ENCODE assay signal across 9 cellular contexts in genomic region chr10:62618576-62619408, GRCh38.
DNase-seq lines count a peak whose midpoint lies in the region; ATAC-seq, FAIRE-seq and TF ChIP-seq lines count a peak whose summit lies in the region.
"Had no signal": no experiment of that assay in that cellular context is flagged by ENCODE, and none has a peak within 500 bp of the region (broad histone marks: within the 10 kb centered on the region; RNA-seq: fewer than 3 reads in every experiment).

No MANE protein-coding gene starts in this region.

- H3K4me1 ChIP-seq in GM12878 (ENCODE audit: control insufficient read depth, insufficient read depth, low read length) = peaks cover 30% of the 10 kb centered on the region

- BruUV-seq in GM12878 (replicated peaks; lab: Mats Ljungman, UMichigan) = no TSS peak

- in situ Hi-C loops in GM12878 (cut with MboI) = no loop called here

- 48% methylated on average over 7 of the region's 7 CpGs for WGBS in GM12878 (ENCODE audit: insufficient coverage, insufficient replicate concordance, low lambda C conversion rate, missing lambda C conversion rate)

- H3K27me3 ChIP-seq in GM12878 (replicated peaks in 1 of 2; ENCODE audit: control insufficient read depth in 2 of 2, insufficient read depth in 2 of 2, low read length in 1 of 2) = no peaks in the 10 kb centered on the region

- TF ChIP-seq RAD21 in GM12878 (IDR thresholded peaks at IDR 0.05; ENCODE audit: insufficient read depth, low read depth, low read length) = no peak

- TF ChIP-seq CTCF in GM12878 (IDR thresholded peaks at IDR 0.05 in 2 of 3, conservative IDR thresholded peaks at IDR 0.05 in 1 of 3; ENCODE audit: control insufficient read depth in 2 of 3, extremely low read depth in 1 of 3, insufficient read depth in 1 of 3, low read depth in 3 of 3, low read length in 3 of 3) = no peak

- H3K9ac ChIP-seq in GM12878 (ENCODE audit: control insufficient read depth, insufficient read depth, low read length) = no peak overlapping the region

- no peaks in the 10 kb centered on the region for H4K20me1 ChIP-seq in GM12878 (ENCODE audit: control insufficient read depth, insufficient read depth)

- H3K9me3 ChIP-seq in GM12878 (replicated peaks; ENCODE audit: control insufficient read depth, insufficient read depth, low read length) = no peaks in the 10 kb centered on the region

- H3K79me2 ChIP-seq in GM12878 (ENCODE audit: control insufficient read depth, insufficient read depth, low read length) = no peaks in the 10 kb centered on the region

- TF ChIP-seq POLR2A in GM12878 (IDR thresholded peaks at IDR 0.05; ENCODE audit: low read depth, low read length) = no peak

- ATAC-seq in GM18870 (IDR thresholded peaks at IDR 0.05; ENCODE audit: unreplicated experiment) = peak; percentile 43
- ATAC-seq in HG03175 (IDR thresholded peaks at IDR 0.05; ENCODE audit: unreplicated experiment) = peak; percentile 36
- ATAC-seq in GM12878 = peak; percentile 58
- ATAC-seq in sciatic nerve = peak; percentile 77

- intact Hi-C loops in GM12878 (cut with micrococcal nuclease; ENCODE audit: unreplicated experiment) = loop anchor here (2.0 kb wide), 1 partner anchor 14 kb away; no protein-coding TSS in a partner anchor
- intact Hi-C loops in sciatic nerve (cut with DNase I) = no loop called here

- no peak for TF ChIP-seq EP300 in GM12878 (IDR thresholded peaks at IDR 0.05; ENCODE audit: borderline replicate concordance in 1 of 2, control insufficient read depth in 1 of 2, low read depth in 2 of 2, low read length in 2 of 2)

- SMC1A ChIA-PET in GM12878 (lab: Charles Lee; ENCODE audit: uncharacterized antibody, unreplicated experiment) = interaction anchor here (0.6 to 5.7 kb wide), 31 partner anchors 8 to 617 kb away, joined by 3 to 48 read pairs (median 4); partner anchors contain the start of gene EGR2

- H3K4me3 ChIP-seq in GM12878 = no peak overlapping the region

- RAD21 ChIA-PET in GM12878 (lab: Charles Lee; ENCODE audit: unreplicated experiment) = interaction anchor here (0.9 to 2.6 kb wide), 16 partner anchors 8 to 465 kb away, joined by 3 to 16 read pairs (median 5); partner anchors contain the start of gene EGR2

- CTCF ChIA-PET in GM12878 (lab: Yijun Ruan, JAX) = interaction anchor here (0.6 to 7.5 kb wide), 6 partner anchors 9 to 371 kb away, joined by 3 to 45 read pairs (median 12); partner anchors contain the start of gene EGR2

- H3K36me3 ChIP-seq in GM12878 (ENCODE audit: control insufficient read depth in 2 of 2, insufficient read depth in 2 of 2, low read length in 1 of 2) = no peaks in the 10 kb centered on the region

- 0 out of 2 replicates have a peak overlapping the region, but pooled peaks have one; percentile 2 for H3K27ac ChIP-seq in GM12878 (ENCODE audit: control insufficient read depth, insufficient read depth)
- H3K27ac ChIP-seq: RWPE1 had no signal

- no peak for DNase-seq in GM12878 (ENCODE audit: low read depth, low spot score)
- no peak for DNase-seq in sciatic nerve (ENCODE audit: low spot score)
- no peak for DNase-seq in iPS-NIHi7 (ENCODE audit: extremely low spot score)
- no peak for DNase-seq in NCI-H510A treated with DMSO at 0.1 percent for 48 hours (lab: John Stamatoyannopoulos, UW)
- DNase-seq in NCI-H1694 (lab: John Stamatoyannopoulos, UW) = no peak
- DNase-seq in activated naive CD4-positive, alpha-beta T cell treated with Interleukin-2 at 50 U/mL for 16 hours = no peak

- no peak for FAIRE-seq in GM12878 (lab: Jason Lieb, UNC)

- H3K4me2 ChIP-seq in GM12878 (ENCODE audit: control insufficient read depth, insufficient read depth) = 0 out of 2 replicates have a peak overlapping the region, but pooled peaks have one; percentile 15

- H2AFZ ChIP-seq in GM12878 (ENCODE audit: control insufficient read depth, low read depth, low read length) = no peak overlapping the region; the same call in 1 of the 2 replicates

- POLR2A ChIA-PET in GM12878 (lab: Charles Lee) = interaction anchor here (0.8 to 4.4 kb wide), 6 partner anchors 9 to 193 kb away, joined by 3 to 24 read pairs (median 4); no protein-coding TSS in a partner anchor

TF ChIP-seq in GM12878, 131 proteins besides CTCF, POLR2A, EP300 and RAD21 (continues in another document):
- no peak for TF ChIP-seq CREB1 (IDR thresholded peaks at IDR 0.05; ENCODE audit: low read depth)
- TF ChIP-seq ZSCAN29 (IDR thresholded peaks at IDR 0.05) = no peak
- no peak for TF ChIP-seq LARP7 (IDR thresholded peaks at IDR 0.05)
- TF ChIP-seq ZBTB4 (CRISPR knock-in tag; IDR thresholded peaks at IDR 0.05) = no peak
- peak; percentile 87 for TF ChIP-seq TCF12 (IDR thresholded peaks at IDR 0.05; ENCODE audit: low read depth, low read length)
- TF ChIP-seq ZBED1 (IDR thresholded peaks at IDR 0.05; ENCODE audit: borderline replicate concordance) = no peak
- no peak for TF ChIP-seq STAT1 (conservative IDR thresholded peaks at IDR 0.05)
- TF ChIP-seq PRDM15 (CRISPR knock-in tag; IDR thresholded peaks at IDR 0.05) = no peak
- peak; percentile 45 for TF ChIP-seq EED (IDR thresholded peaks at IDR 0.05; ENCODE audit: low read depth)
- no peak for TF ChIP-seq MYB (IDR thresholded peaks at IDR 0.05; ENCODE audit: borderline replicate concordance, low read depth, low read length)
- peak in 1 of 2 experiments; percentile 36; a peak in 2 of 4 replicates for TF ChIP-seq BHLHE40 (IDR thresholded peaks at IDR 0.05; ENCODE audit: borderline replicate concordance in 1 of 2, low read depth in 2 of 2, low read length in 1 of 2)
- no peak for TF ChIP-seq WRNIP1 (IDR thresholded peaks at IDR 0.05; ENCODE audit: borderline replicate concordance, low read depth, low read length)
